Comparison of ENCODE assay signal across 6 cellular contexts in the genomic region with DNA sequence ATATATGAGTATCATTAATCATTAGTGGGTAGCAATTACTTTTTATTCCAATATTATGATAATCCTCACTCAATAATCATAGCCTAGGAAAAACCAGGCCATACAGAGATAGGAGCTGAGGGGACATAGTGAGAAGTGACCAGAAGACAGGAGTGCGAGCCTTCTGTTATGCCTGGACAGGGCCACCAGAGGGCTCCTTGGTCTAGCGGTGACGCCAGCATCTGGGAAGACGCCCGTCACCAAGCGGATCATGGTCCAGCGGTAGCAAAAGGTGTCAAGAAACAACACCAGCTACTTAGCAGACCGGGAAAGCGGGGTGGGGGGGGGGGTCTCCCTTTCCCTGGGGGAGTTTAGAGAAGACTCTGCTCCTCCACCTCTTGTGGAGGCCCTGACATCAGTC. TPM values are rescaled to one million over a fixed set of nuclear protein-coding genes. Genes with fewer than 3 reads are reported as not detected.
A peak's percentile ranks its signal among the peaks of the same experiment; 100 is the strongest.
DNase-seq lines count a peak whose midpoint lies in the region; ATAC-seq, FAIRE-seq and TF ChIP-seq lines count a peak whose summit lies in the region.
"Not testable (repeated sequence)": the region's sequence is repeated elsewhere in the genome, so short reads cannot be mapped to it uniquely, and the experiment has no call there.

No MANE protein-coding gene starts in this region.

- H3K9ac ChIP-seq in endodermal cell (ENCODE audit: extremely low read depth, low read length, poor library complexity, severe bottlenecking); HepG2 (ENCODE audit: insufficient read depth, low read depth, low read length): not testable (repeated sequence)

- H2AFZ ChIP-seq in HepG2 (ENCODE audit: low read length): not testable (repeated sequence)

- peak; percentile 68 for TF ChIP-seq RAD21 in HepG2 (CRISPR knock-in tag; IDR thresholded peaks at IDR 0.05)

- H3K4me1 Mint-ChIP-seq in activated CD4-positive, alpha-beta T cell treated with anti-CD3 and anti-CD28 coated beads, Interleukin-2, amount 10 ng/mL, durations not matched to agents 24 days and 14 days: peaks cover 42% of the 10 kb centered on the region
- not testable (repeated sequence) for H3K4me1 Mint-ChIP-seq in endodermal cell
- peaks cover 60% of the 10 kb centered on the region for H3K4me1 Mint-ChIP-seq in stimulated activated effector memory CD8-positive, alpha-beta T cell treated with anti-CD3 and anti-CD28 coated beads, Interleukin-12 subunit alpha, Interleukin-12 subunit beta, amount 100 ng/mL, for 72 hours

- not testable (repeated sequence) for ATAC-seq in HepG2; stimulated activated effector memory CD8-positive, alpha-beta T cell treated with anti-CD3 and anti-CD28 coated beads, Interleukin-12 subunit alpha, Interleukin-12 subunit beta, amount 100 ng/mL, for 72 hours

- CTCF ChIA-PET in HepG2 (lab: Yijun Ruan, JAX; ENCODE audit: low intra/inter-chr PET ratio, low total read pairs): interaction anchor here (0.9 to 10.2 kb wide), 2 partner anchors 84 to 106 kb away, joined by 3 to 235 read pairs; a partner anchor contains a TSS

- not testable (repeated sequence) for H3K4me3 Mint-ChIP-seq in activated CD4-positive, alpha-beta T cell treated with anti-CD3 and anti-CD28 coated beads, Interleukin-2, amount 10 ng/mL, durations not matched to agents 24 days and 14 days; endodermal cell; stimulated activated effector memory CD8-positive, alpha-beta T cell treated with anti-CD3 and anti-CD28 coated beads, Interleukin-12 subunit alpha, Interleukin-12 subunit beta, amount 100 ng/mL, for 72 hours

- not testable (repeated sequence) for H3K27ac Mint-ChIP-seq in activated CD4-positive, alpha-beta T cell treated with anti-CD3 and anti-CD28 coated beads, Interleukin-2, amount 10 ng/mL, durations not matched to agents 24 days and 14 days; endodermal cell
- H3K27ac Mint-ChIP-seq in stimulated activated effector memory CD8-positive, alpha-beta T cell treated with anti-CD3 and anti-CD28 coated beads, Interleukin-12 subunit alpha, Interleukin-12 subunit beta, amount 100 ng/mL, for 72 hours: peak overlapping the region; percentile 84

- not testable (repeated sequence) for TF ChIP-seq EP300 in HepG2 (IDR thresholded peaks at IDR 0.05; ENCODE audit: low read depth in 2 of 2, low read length in 2 of 2); HepG2 (CRISPR knock-in tag; IDR thresholded peaks at IDR 0.05; ENCODE audit: borderline replicate concordance)

- H3K27ac ChIP-seq in endodermal cell (ENCODE audit: low read depth, low read length); HepG2 (ENCODE audit: extremely low read length, insufficient read depth, low read length): not testable (repeated sequence)

- not testable (repeated sequence) for H3K4me3 ChIP-seq in NB4 (ENCODE audit: low read depth, low read length); endodermal cell (ENCODE audit: low read length); HepG2 (replicated peaks in 1 of 3; ENCODE audit: insufficient read depth in 1 of 3, low read depth in 2 of 3, low read length in 3 of 3)

- 0 to 13% methylated on average over 1 to 9 of the region's 9 CpGs for WGBS in endodermal cell (ENCODE audit: insufficient coverage in 1 of 2, insufficient read length in 1 of 2), 2 experiments
- WGBS in HepG2 (ENCODE audit: low lambda C conversion rate): 2% methylated on average over 9 of the region's 9 CpGs

- H3K4me2 ChIP-seq in HepG2 (ENCODE audit: low read depth, low read length): not testable (repeated sequence)

- not testable (repeated sequence) for H3K36me3 Mint-ChIP-seq in activated CD4-positive, alpha-beta T cell treated with anti-CD3 and anti-CD28 coated beads, Interleukin-2, amount 10 ng/mL, durations not matched to agents 24 days and 14 days (ENCODE audit: low read depth); endodermal cell (ENCODE audit: low read depth)
- H3K36me3 Mint-ChIP-seq in stimulated activated effector memory CD8-positive, alpha-beta T cell treated with anti-CD3 and anti-CD28 coated beads, Interleukin-12 subunit alpha, Interleukin-12 subunit beta, amount 100 ng/mL, for 72 hours: peaks cover 19% of the 10 kb centered on the region

- H3K4me1 ChIP-seq in endodermal cell (ENCODE audit: control insufficient read depth, insufficient read depth, low read length): not testable (repeated sequence)
- H3K4me1 ChIP-seq in HepG2 (ENCODE audit: insufficient read depth, low read length): peaks cover 23% of the 10 kb centered on the region

- POLR2A ChIA-PET in HepG2 (lab: Yijun Ruan, JAX): interaction anchor here (2.1 to 3.1 kb wide), 3 partner anchors 85 to 110 kb away, joined by 4 to 14 read pairs (median 12); a partner anchor contains a TSS

- H4K20me1 ChIP-seq in HepG2 (ENCODE audit: insufficient read depth, low read length): not testable (repeated sequence)

- not testable (repeated sequence) for BruUV-seq in HepG2 (replicated peaks; lab: Mats Ljungman, UMichigan)

- not testable (repeated sequence) for TF ChIP-seq CTCF in NB4 (IDR thresholded peaks at IDR 0.05; ENCODE audit: low read depth, low read length)
- peak; percentile 77 for TF ChIP-seq CTCF in endodermal cell (conservative IDR thresholded peaks at IDR 0.05)
- peak; percentile 89 for TF ChIP-seq CTCF in HepG2 (CRISPR knock-in tag; IDR thresholded peaks at IDR 0.05)

- H3K79me2 ChIP-seq in HepG2 (ENCODE audit: insufficient read depth, low read length): not testable (repeated sequence)

- H3K9me3 ChIP-seq in endodermal cell (ENCODE audit: control insufficient read depth, low read length); HepG2 (ENCODE audit: low read length): not testable (repeated sequence)

- in situ Hi-C loops in HepG2 (cut with HindIII; ENCODE audit: extremely low pct_ligation_motif_present, low pct_unique_long_range_greater_than_20kb): not testable (repeated sequence)

- intact Hi-C loops in activated CD4-positive, alpha-beta T cell treated with anti-CD3 and anti-CD28 coated beads, Interleukin-2, amount 10 ng/mL, durations not matched to agents 24 days and 14 days (cut with micrococcal nuclease): not testable (repeated sequence)
- intact Hi-C loops in HepG2 (cut with micrococcal nuclease; ENCODE audit: unreplicated experiment): loop anchor here (1.0 kb wide), 2 partner anchors 103 to 108 kb away; no protein-coding TSS in a partner anchor

- peaks cover 13% of the 10 kb centered on the region for H3K27me3 Mint-ChIP-seq in activated CD4-positive, alpha-beta T cell treated with anti-CD3 and anti-CD28 coated beads, Interleukin-2, amount 10 ng/mL, durations not matched to agents 24 days and 14 days
- peaks cover 81% of the 10 kb centered on the region for H3K27me3 Mint-ChIP-seq in endodermal cell (ENCODE audit: insufficient read depth)

- H3K36me3 ChIP-seq in endodermal cell (ENCODE audit: control insufficient read depth, insufficient read depth, low read length); HepG2 (replicated peaks in 1 of 2; ENCODE audit: control insufficient read depth in 1 of 2, insufficient read depth in 2 of 2, low read length in 2 of 2): not testable (repeated sequence)

- peak; percentile 56 for FAIRE-seq in HepG2 (lab: Jason Lieb, UNC)

- TF ChIP-seq POLR2A in NB4 (IDR thresholded peaks at IDR 0.05; ENCODE audit: extremely low read depth, insufficient read length); HepG2 (IDR thresholded peaks at IDR 0.05; ENCODE audit: insufficient read depth in 1 of 2, low read depth in 2 of 2, low read length in 2 of 2): not testable (repeated sequence)

- peak; percentile 27 for DNase-seq in DMS 273 (lab: John Stamatoyannopoulos, UW; ENCODE audit: unreplicated experiment)
- DNase-seq in NB4 (ENCODE audit: low read depth): peak; percentile 32
- peak; percentile 72 for DNase-seq in activated CD4-positive, alpha-beta T cell treated with anti-CD3 and anti-CD28 coated beads, Interleukin-2, amount 10 ng/mL, durations not matched to agents 24 days and 14 days
- DNase-seq in endodermal cell: peak; percentile 72
- not testable (repeated sequence) for DNase-seq in HepG2 (ENCODE audit: low spot score); stimulated activated effector memory CD8-positive, alpha-beta T cell treated with anti-CD3 and anti-CD28 coated beads, Interleukin-12 subunit alpha, Interleukin-12 subunit beta, amount 100 ng/mL, for 72 hours (ENCODE audit: low spot score in 2 of 2)

- not testable (repeated sequence) for H3K9me3 Mint-ChIP-seq in activated CD4-positive, alpha-beta T cell treated with anti-CD3 and anti-CD28 coated beads, Interleukin-2, amount 10 ng/mL, durations not matched to agents 24 days and 14 days; endodermal cell; stimulated activated effector memory CD8-positive, alpha-beta T cell treated with anti-CD3 and anti-CD28 coated beads, Interleukin-12 subunit alpha, Interleukin-12 subunit beta, amount 100 ng/mL, for 72 hours

- peaks cover 39% of the 10 kb centered on the region for H3K27me3 ChIP-seq in endodermal cell (ENCODE audit: control insufficient read depth, insufficient read depth, low read length, poor library complexity, severe bottlenecking)
- peaks cover 30 to 81% of the 10 kb centered on the region in 2 experiments for H3K27me3 ChIP-seq in HepG2 (ENCODE audit: control insufficient read depth in 1 of 2, insufficient read depth in 2 of 2, low read length in 2 of 2)

RNA-seq across cellular contexts. Expression of a gene that starts 7.0 kb away (rescaled TPM):
- total RNA-seq in activated CD4-positive, alpha-beta T cell treated with anti-CD3 and anti-CD28 coated beads, Interleukin-2, amount 10 ng/mL, durations not matched to agents 24 days and 14 days: 1.6 and 2.8 TPM in 2 replicates
- total RNA-seq in endodermal cell (not detected), HepG2 (2016; rRNA removed; fragmentation: Illumina TruSeq; extraction: Trizol) (not detected in 2 replicates)
- 0.53 TPM for polyA plus RNA-seq in endodermal cell (2013, experiment 1 of 2)
- polyA plus RNA-seq in endodermal cell (2013, experiment 2 of 2): 1.2 TPM
- not detected in 2 replicates for total RNA-seq in HepG2 (2016; cell fraction: cytosol; rRNA removed; fragmentation: Illumina TruSeq; extraction: Trizol; ENCODE audit: low read depth)
- not detected in 2 replicates for total RNA-seq in HepG2 (2016; cell fraction: insoluble cytoplasmic fraction; rRNA removed; fragmentation: Illumina TruSeq; extraction: Trizol)
- not detected in 2 replicates for total RNA-seq in HepG2 (2016; cell fraction: membrane; rRNA removed; fragmentation: Illumina TruSeq; extraction: Trizol)
- not detected in 2 replicates for total RNA-seq in HepG2 (2016; cell fraction: nucleus; rRNA removed; fragmentation: Illumina TruSeq; extraction: Trizol)
- 0.03 TPM in 1 of 2 replicates, not detected in the other for polyA plus RNA-seq in HepG2 (2011; rRNA removed)
- not detected in 2 replicates for polyA plus RNA-seq in HepG2 (2011; cell fraction: cytosol; rRNA removed)
- polyA plus RNA-seq in HepG2 (2011; cell fraction: nucleus; rRNA removed): 0.31 and 0.50 TPM in 2 replicates
- polyA plus RNA-seq in HepG2 (2012): 0.20 TPM in 1 of 2 replicates, not detected in the other
- not detected in 2 replicates for polyA plus RNA-seq in HepG2 (2016; cell fraction: cytosol; fragmentation: Illumina TruSeq; extraction: Trizol; ENCODE audit: low read depth)
- polyA plus RNA-seq in HepG2 (2016; cell fraction: insoluble cytoplasmic fraction; fragmentation: Illumina TruSeq; extraction: Trizol; ENCODE audit: low read depth): not detected in 2 replicates
- not detected in 2 replicates for polyA plus RNA-seq in HepG2 (2016; cell fraction: membrane; fragmentation: Illumina TruSeq; extraction: Trizol; ENCODE audit: low read depth)
- polyA plus RNA-seq in HepG2 (2016; cell fraction: nucleus; fragmentation: Illumina TruSeq; extraction: Trizol; ENCODE audit: insufficient read depth, low read depth): 0.19 TPM in 1 of 2 replicates, not detected in the other
- polyA minus RNA-seq in HepG2 (2011; rRNA and poly(A)+ RNA removed; ENCODE audit: low replicate concordance): 0.22 TPM in 1 of 2 replicates, not detected in the other
- not detected in 2 replicates for polyA minus RNA-seq in HepG2 (2011; cell fraction: cytosol; rRNA and poly(A)+ RNA removed)
- polyA minus RNA-seq in HepG2 (2011; cell fraction: nucleus; rRNA and poly(A)+ RNA removed): 0.99 TPM in 1 of 2 replicates, not detected in the other

RNA-seq across cellular contexts. Expression of a gene that starts 11.9 kb away (rescaled TPM):
- total RNA-seq in activated CD4-positive, alpha-beta T cell treated with anti-CD3 and anti-CD28 coated beads, Interleukin-2, amount 10 ng/mL, durations not matched to agents 24 days and 14 days: 12.0 and 13.9 TPM in 2 replicates
- total RNA-seq in endodermal cell (not detected), HepG2 (2016; rRNA removed; fragmentation: Illumina TruSeq; extraction: Trizol) (not detected in 2 replicates)
- not detected for polyA plus RNA-seq in endodermal cell (2013, experiment 1 of 2)
- polyA plus RNA-seq in endodermal cell (2013, experiment 2 of 2): not detected
- not detected in 2 replicates for total RNA-seq in HepG2 (2016; cell fraction: cytosol; rRNA removed; fragmentation: Illumina TruSeq; extraction: Trizol; ENCODE audit: low read depth)
- not detected in 2 replicates for total RNA-seq in HepG2 (2016; cell fraction: insoluble cytoplasmic fraction; rRNA removed; fragmentation: Illumina TruSeq; extraction: Trizol)
- not detected in 2 replicates for total RNA-seq in HepG2 (2016; cell fraction: membrane; rRNA removed; fragmentation: Illumina TruSeq; extraction: Trizol)
- not detected in 2 replicates for total RNA-seq in HepG2 (2016; cell fraction: nucleus; rRNA removed; fragmentation: Illumina TruSeq; extraction: Trizol)
- polyA plus RNA-seq in HepG2 (2011; rRNA removed): not detected in 2 replicates
- polyA plus RNA-seq in HepG2 (2011; cell fraction: cytosol; rRNA removed): not detected in 2 replicates
- polyA plus RNA-seq in HepG2 (2011; cell fraction: nucleus; rRNA removed): not detected in 2 replicates
- not detected in 2 replicates for polyA plus RNA-seq in HepG2 (2012)
- polyA plus RNA-seq in HepG2 (2016; cell fraction: cytosol; fragmentation: Illumina TruSeq; extraction: Trizol; ENCODE audit: low read depth): not detected in 2 replicates
- not detected in 2 replicates for polyA plus RNA-seq in HepG2 (2016; cell fraction: insoluble cytoplasmic fraction; fragmentation: Illumina TruSeq; extraction: Trizol; ENCODE audit: low read depth)
- polyA plus RNA-seq in HepG2 (2016; cell fraction: membrane; fragmentation: Illumina TruSeq; extraction: Trizol; ENCODE audit: low read depth): not detected in 2 replicates
- polyA plus RNA-seq in HepG2 (2016; cell fraction: nucleus; fragmentation: Illumina TruSeq; extraction: Trizol; ENCODE audit: insufficient read depth, low read depth): not detected in 2 replicates
- not detected in 2 replicates for polyA minus RNA-seq in HepG2 (2011; rRNA and poly(A)+ RNA removed; ENCODE audit: low replicate concordance)
- polyA minus RNA-seq in HepG2 (2011; cell fraction: cytosol; rRNA and poly(A)+ RNA removed): not detected in 2 replicates
- polyA minus RNA-seq in HepG2 (2011; cell fraction: nucleus; rRNA and poly(A)+ RNA removed): not detected in 2 replicates

RNA-seq across cellular contexts. Expression of a gene that starts 16.6 kb away (rescaled TPM):
- 12.2 and 14.2 TPM in 2 replicates for total RNA-seq in activated CD4-positive, alpha-beta T cell treated with anti-CD3 and anti-CD28 coated beads, Interleukin-2, amount 10 ng/mL, durations not matched to agents 24 days and 14 days
- total RNA-seq in endodermal cell: 1 to 10 TPM; 6.4 to 6.6 TPM
- polyA plus RNA-seq in endodermal cell (2013, experiment 1 of 2): 5.4 TPM
- polyA plus RNA-seq in endodermal cell (2013, experiment 2 of 2): 5.0 TPM
- 1.00 and 3.2 TPM in 2 replicates for total RNA-seq in HepG2 (2016; rRNA removed; fragmentation: Illumina TruSeq; extraction: Trizol)
- 0.40 and 0.53 TPM in 2 replicates for total RNA-seq in HepG2 (2016; cell fraction: cytosol; rRNA removed; fragmentation: Illumina TruSeq; extraction: Trizol; ENCODE audit: low read depth)
- 0.25 and 2.9 TPM in 2 replicates for total RNA-seq in HepG2 (2016; cell fraction: insoluble cytoplasmic fraction; rRNA removed; fragmentation: Illumina TruSeq; extraction: Trizol)
- total RNA-seq in HepG2 (2016; cell fraction: membrane; rRNA removed; fragmentation: Illumina TruSeq; extraction: Trizol): 0.55 and 0.59 TPM in 2 replicates
- total RNA-seq in HepG2 (2016; cell fraction: nucleus; rRNA removed; fragmentation: Illumina TruSeq; extraction: Trizol): 4.9 and 6.3 TPM in 2 replicates
- polyA plus RNA-seq in HepG2 (2011; rRNA removed): 8.2 and 12.4 TPM in 2 replicates
- 1.2 and 1.9 TPM in 2 replicates for polyA plus RNA-seq in HepG2 (2011; cell fraction: cytosol; rRNA removed)
- 89.0 and 109 TPM in 2 replicates for polyA plus RNA-seq in HepG2 (2011; cell fraction: nucleus; rRNA removed)
- 9.0 and 9.1 TPM in 2 replicates for polyA plus RNA-seq in HepG2 (2012)
- polyA plus RNA-seq in HepG2 (2016; cell fraction: cytosol; fragmentation: Illumina TruSeq; extraction: Trizol; ENCODE audit: low read depth): 0.10 and 0.24 TPM in 2 replicates
- 0.76 and 0.87 TPM in 2 replicates for polyA plus RNA-seq in HepG2 (2016; cell fraction: insoluble cytoplasmic fraction; fragmentation: Illumina TruSeq; extraction: Trizol; ENCODE audit: low read depth)
- polyA plus RNA-seq in HepG2 (2016; cell fraction: membrane; fragmentation: Illumina TruSeq; extraction: Trizol; ENCODE audit: low read depth): 0.37 and 0.90 TPM in 2 replicates
- 22.4 and 23.6 TPM in 2 replicates for polyA plus RNA-seq in HepG2 (2016; cell fraction: nucleus; fragmentation: Illumina TruSeq; extraction: Trizol; ENCODE audit: insufficient read depth, low read depth)
- 13.2 and 32.8 TPM in 2 replicates for polyA minus RNA-seq in HepG2 (2011; rRNA and poly(A)+ RNA removed; ENCODE audit: low replicate concordance)
- polyA minus RNA-seq in HepG2 (2011; cell fraction: cytosol; rRNA and poly(A)+ RNA removed): 0.30 and 1.5 TPM in 2 replicates
- polyA minus RNA-seq in HepG2 (2011; cell fraction: nucleus; rRNA and poly(A)+ RNA removed): 17.3 and 18.9 TPM in 2 replicates

RNA-seq across cellular contexts. Expression of a gene that starts 18.0 kb away (rescaled TPM):
- 9.6 and 11.0 TPM in 2 replicates for total RNA-seq in activated CD4-positive, alpha-beta T cell treated with anti-CD3 and anti-CD28 coated beads, Interleukin-2, amount 10 ng/mL, durations not matched to agents 24 days and 14 days
- total RNA-seq in endodermal cell (1 to 10 TPM; 7.4 to 9.5 TPM), HepG2 (2016; rRNA removed; fragmentation: Illumina TruSeq; extraction: Trizol) (1.4 and 6.9 TPM in 2 replicates)
- 5.6 TPM for polyA plus RNA-seq in endodermal cell (2013, experiment 1 of 2)
- polyA plus RNA-seq in endodermal cell (2013, experiment 2 of 2): 4.8 TPM
- total RNA-seq in HepG2 (2016; cell fraction: cytosol; rRNA removed; fragmentation: Illumina TruSeq; extraction: Trizol; ENCODE audit: low read depth): 0.40 and 0.44 TPM in 2 replicates
- total RNA-seq in HepG2 (2016; cell fraction: insoluble cytoplasmic fraction; rRNA removed; fragmentation: Illumina TruSeq; extraction: Trizol): 1.7 and 7.1 TPM in 2 replicates
- total RNA-seq in HepG2 (2016; cell fraction: membrane; rRNA removed; fragmentation: Illumina TruSeq; extraction: Trizol): 0.93 and 1.2 TPM in 2 replicates
- total RNA-seq in HepG2 (2016; cell fraction: nucleus; rRNA removed; fragmentation: Illumina TruSeq; extraction: Trizol): 10.5 and 12.4 TPM in 2 replicates
- 3.9 and 6.1 TPM in 2 replicates for polyA plus RNA-seq in HepG2 (2011; rRNA removed)
- polyA plus RNA-seq in HepG2 (2011; cell fraction: cytosol; rRNA removed): 0.65 and 1.5 TPM in 2 replicates
- polyA plus RNA-seq in HepG2 (2011; cell fraction: nucleus; rRNA removed): 94.5 and 110 TPM in 2 replicates
- 4.0 and 7.4 TPM in 2 replicates for polyA plus RNA-seq in HepG2 (2012)
- 0.31 and 0.36 TPM in 2 replicates for polyA plus RNA-seq in HepG2 (2016; cell fraction: cytosol; fragmentation: Illumina TruSeq; extraction: Trizol; ENCODE audit: low read depth)
- 1.1 and 1.5 TPM in 2 replicates for polyA plus RNA-seq in HepG2 (2016; cell fraction: insoluble cytoplasmic fraction; fragmentation: Illumina TruSeq; extraction: Trizol; ENCODE audit: low read depth)
- 0.33 and 0.39 TPM in 2 replicates for polyA plus RNA-seq in HepG2 (2016; cell fraction: membrane; fragmentation: Illumina TruSeq; extraction: Trizol; ENCODE audit: low read depth)
- polyA plus RNA-seq in HepG2 (2016; cell fraction: nucleus; fragmentation: Illumina TruSeq; extraction: Trizol; ENCODE audit: insufficient read depth, low read depth): 19.7 and 20.2 TPM in 2 replicates
- 7.7 and 12.0 TPM in 2 replicates for polyA minus RNA-seq in HepG2 (2011; rRNA and poly(A)+ RNA removed; ENCODE audit: low replicate concordance)
- 1.2 TPM in 2 replicates for polyA minus RNA-seq in HepG2 (2011; cell fraction: cytosol; rRNA and poly(A)+ RNA removed)
- 40.7 and 44.3 TPM in 2 replicates for polyA minus RNA-seq in HepG2 (2011; cell fraction: nucleus; rRNA and poly(A)+ RNA removed)

RNA-seq across cellular contexts. Expression of a gene that starts 20.1 kb away (rescaled TPM):
- 21.8 and 22.2 TPM in 2 replicates for total RNA-seq in activated CD4-positive, alpha-beta T cell treated with anti-CD3 and anti-CD28 coated beads, Interleukin-2, amount 10 ng/mL, durations not matched to agents 24 days and 14 days
- total RNA-seq in endodermal cell: 1 to 10 TPM in 1 of 2 donors, under 1 TPM in 1; 0.97 to 3.1 TPM
- 0.43 TPM for polyA plus RNA-seq in endodermal cell (2013, experiment 1 of 2)
- polyA plus RNA-seq in endodermal cell (2013, experiment 2 of 2): 0.50 TPM
- 22.4 and 35.8 TPM in 2 replicates for total RNA-seq in HepG2 (2016; rRNA removed; fragmentation: Illumina TruSeq; extraction: Trizol)
- total RNA-seq in HepG2 (2016; cell fraction: cytosol; rRNA removed; fragmentation: Illumina TruSeq; extraction: Trizol; ENCODE audit: low read depth): 7.4 and 8.6 TPM in 2 replicates
- 25.0 and 33.5 TPM in 2 replicates for total RNA-seq in HepG2 (2016; cell fraction: insoluble cytoplasmic fraction; rRNA removed; fragmentation: Illumina TruSeq; extraction: Trizol)
- 10.2 and 11.5 TPM in 2 replicates for total RNA-seq in HepG2 (2016; cell fraction: membrane; rRNA removed; fragmentation: Illumina TruSeq; extraction: Trizol)
- 35.1 and 36.7 TPM in 2 replicates for total RNA-seq in HepG2 (2016; cell fraction: nucleus; rRNA removed; fragmentation: Illumina TruSeq; extraction: Trizol)
- polyA plus RNA-seq in HepG2 (2011; rRNA removed): 110 and 143 TPM in 2 replicates
- 88.2 and 112 TPM in 2 replicates for polyA plus RNA-seq in HepG2 (2011; cell fraction: cytosol; rRNA removed)
- 47.6 and 66.7 TPM in 2 replicates for polyA plus RNA-seq in HepG2 (2011; cell fraction: nucleus; rRNA removed)
- 94.8 and 120 TPM in 2 replicates for polyA plus RNA-seq in HepG2 (2012)
- 15.9 and 18.8 TPM in 2 replicates for polyA plus RNA-seq in HepG2 (2016; cell fraction: cytosol; fragmentation: Illumina TruSeq; extraction: Trizol; ENCODE audit: low read depth)
- polyA plus RNA-seq in HepG2 (2016; cell fraction: insoluble cytoplasmic fraction; fragmentation: Illumina TruSeq; extraction: Trizol; ENCODE audit: low read depth): 56.4 and 59.4 TPM in 2 replicates
- polyA plus RNA-seq in HepG2 (2016; cell fraction: membrane; fragmentation: Illumina TruSeq; extraction: Trizol; ENCODE audit: low read depth): 21.0 and 22.1 TPM in 2 replicates
- polyA plus RNA-seq in HepG2 (2016; cell fraction: nucleus; fragmentation: Illumina TruSeq; extraction: Trizol; ENCODE audit: insufficient read depth, low read depth): 101 TPM in 2 replicates
- polyA minus RNA-seq in HepG2 (2011; rRNA and poly(A)+ RNA removed; ENCODE audit: low replicate concordance): 15.9 and 85.1 TPM in 2 replicates
- polyA minus RNA-seq in HepG2 (2011; cell fraction: cytosol; rRNA and poly(A)+ RNA removed): 34.0 and 49.4 TPM in 2 replicates
- polyA minus RNA-seq in HepG2 (2011; cell fraction: nucleus; rRNA and poly(A)+ RNA removed): 21.4 and 33.2 TPM in 2 replicates

Comparison
In these comparisons a context has a peak if more than half of its experiments do, and no peak if none do; other contexts are left out.
1. RNA of a gene that starts 11.9 kb away (total RNA-seq): 12.0 to 13.9 TPM in activated CD4-positive, alpha-beta T cell treated with anti-CD3 and anti-CD28 coated beads, Interleukin-2, amount 10 ng/mL, durations not matched to agents 24 days and 14 days; not detected in endodermal cell and not detected in HepG2; every median in the first group is over 10 times any median in the second.